In the genomic region with DNA sequence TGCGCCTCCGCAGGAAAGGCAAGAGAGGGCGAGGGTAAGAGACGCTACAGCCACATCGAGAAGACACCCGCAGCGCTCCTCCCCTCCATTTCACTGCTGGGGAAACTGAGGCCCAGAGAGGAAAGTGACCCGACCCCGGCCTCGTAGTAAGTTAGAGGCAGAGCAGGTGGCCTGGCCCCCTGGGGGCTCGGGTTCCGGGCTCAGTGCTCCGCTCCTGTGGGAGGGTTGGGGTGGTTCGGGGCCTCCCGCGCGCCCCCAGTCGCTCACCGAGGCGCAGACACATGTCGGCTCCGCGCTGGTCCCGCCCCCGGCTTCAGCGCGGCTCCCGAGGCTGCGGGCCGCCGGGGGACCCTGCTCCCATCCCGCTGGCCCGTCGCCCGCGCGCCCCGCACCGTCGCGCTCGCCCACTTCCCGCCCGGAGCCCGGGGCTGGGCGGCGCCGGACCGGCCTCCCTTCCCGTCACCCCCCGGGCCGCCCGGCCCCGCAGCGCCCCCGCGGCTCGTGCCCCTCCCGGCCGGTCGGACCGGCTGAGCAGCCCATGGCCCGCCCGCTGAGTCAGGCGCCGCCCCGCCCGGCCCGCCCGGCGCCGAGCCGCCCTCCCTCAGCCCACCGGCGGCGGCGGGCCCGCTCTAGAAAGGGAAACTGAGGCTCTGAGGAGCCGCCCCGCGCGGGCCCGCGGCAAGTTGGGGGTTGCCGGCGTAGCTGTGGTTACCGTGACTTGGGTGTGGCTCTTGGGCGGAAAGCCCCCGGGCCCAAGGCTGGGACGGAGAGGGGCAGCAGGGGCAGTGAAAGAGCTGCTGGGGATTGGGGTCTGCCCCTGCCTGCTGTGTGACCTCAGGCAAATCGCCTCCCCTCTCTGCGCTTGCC, we compare ENCODE assay signal across 1 cellular context.
TF ChIP-seq lines count a peak whose summit lies in the region.

Gene TMEM54, minus strand, starts transcription at position 434 of the 867 bp plus-strand sequence. Its CDS starts 151 bp downstream, at position 283.

TF ChIP-seq in H1, 55 proteins besides CTCF, POLR2A, EP300 and RAD21:
- peak; percentile 50 for TF ChIP-seq EZH2 (IDR thresholded peaks at IDR 0.05; ENCODE audit: low read depth, low read length, severe bottlenecking)
- no peak for TF ChIP-seq JUND (IDR thresholded peaks at IDR 0.05; ENCODE audit: low read length)
- TF ChIP-seq KDM4A (IDR thresholded peaks at IDR 0.05; ENCODE audit: low read depth, low read length, severe bottlenecking) = peak; percentile 38
- TF ChIP-seq, protein P1, sequence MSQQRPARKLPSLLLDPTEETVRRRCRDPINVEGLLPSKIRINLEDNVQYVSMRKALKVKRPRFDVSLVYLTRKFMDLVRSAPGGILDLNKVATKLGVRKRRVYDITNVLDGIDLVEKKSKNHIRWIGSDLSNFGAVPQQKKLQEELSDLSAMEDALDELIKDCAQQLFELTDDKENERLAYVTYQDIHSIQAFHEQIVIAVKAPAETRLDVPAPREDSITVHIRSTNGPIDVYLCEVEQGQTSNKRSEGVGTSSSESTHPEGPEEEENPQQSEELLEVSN (IDR thresholded peaks at IDR 0.05) = peak; percentile 20; the same call in 1 of the 2 replicates
- TF ChIP-seq NRF1 (IDR thresholded peaks at IDR 0.05; ENCODE audit: low read depth, low read length) = no peak
- peak; percentile 78 for TF ChIP-seq KDM1A (IDR thresholded peaks at IDR 0.05; ENCODE audit: borderline replicate concordance, low read length)
- TF ChIP-seq SUZ12 (IDR thresholded peaks at IDR 0.05; ENCODE audit: low read length) = peak; percentile 31
- TF ChIP-seq MAX (IDR thresholded peaks at IDR 0.05) = 0 out of 2 replicates have a peak, but pooled peaks have one; percentile 40
